Comparison of ENCODE assay signal across 17 cellular contexts in the genomic region with DNA sequence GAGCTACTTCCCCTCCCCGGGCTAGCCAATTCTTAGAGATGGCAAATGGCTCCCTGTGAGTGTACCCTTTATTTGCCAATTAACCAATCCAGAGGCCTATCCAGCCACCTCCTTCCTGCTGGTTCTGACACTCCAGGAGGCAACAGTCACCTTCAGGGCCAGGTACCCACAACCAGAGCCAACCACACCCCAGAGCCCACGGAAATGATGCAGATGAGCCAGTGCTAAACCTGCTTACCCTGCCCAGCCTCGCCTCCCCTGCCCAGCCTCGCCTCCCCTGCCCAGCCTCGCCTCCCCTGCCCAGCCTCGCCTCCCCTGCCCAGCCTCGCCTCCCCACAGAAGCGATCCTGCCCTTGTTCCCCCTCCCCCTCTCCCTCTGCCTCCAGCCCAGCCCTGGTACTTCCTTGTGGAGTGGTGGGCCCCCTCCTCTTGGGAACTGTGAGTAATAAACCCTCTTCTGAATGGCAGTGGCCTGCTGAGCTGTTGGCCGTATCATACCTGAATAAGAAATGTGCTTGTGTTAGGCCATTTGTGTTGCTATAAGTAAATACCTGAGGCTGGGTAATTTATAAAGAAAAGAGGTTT.
DNase-seq lines count a peak whose midpoint lies in the region; ATAC-seq and TF ChIP-seq lines count a peak whose summit lies in the region.
"Had no signal": no experiment of that assay in that cellular context is flagged by ENCODE, and none has a peak within 500 bp of the region (broad histone marks: within the 10 kb centered on the region; RNA-seq: fewer than 3 reads in every experiment).

No MANE protein-coding gene starts in this region.

- in situ Hi-C loops in gastrocnemius medialis (cut with MboI; ENCODE audit: low sequenced_read_pairs in 4 of 4) = no loop called here

- no peak for ATAC-seq in Right ventricle myocardium superior (ENCODE audit: poor library complexity)
- peak; percentile 89 for ATAC-seq in esophagus mucosa
- ATAC-seq in gastrocnemius medialis = no peak

- intact Hi-C loops in cardiac septum (cut with DNase I) = loop anchor here (5.0 kb wide), 1 partner anchor 209 kb away; a partner anchor contains a TSS
- intact Hi-C loops in Right ventricle myocardium superior (cut with DNase I) = no loop called here
- intact Hi-C loops in tibial artery (cut with DNase I; ENCODE audit: low total_unique reads) = no loop called here
- intact Hi-C loops in gastrocnemius medialis (cut with DNase I; ENCODE audit: low total_unique reads) = no loop called here

- peaks cover 4% of the 10 kb centered on the region for H3K27me3 Mint-ChIP-seq in nephron progenitor cell (ENCODE audit: low read depth, poor library complexity)
- H3K27me3 Mint-ChIP-seq: CD4-positive, CD25-positive, alpha-beta regulatory T cell had no signal

- H3K9me3 ChIP-seq in tibial artery (no peaks in the 10 kb centered on the region), gastrocnemius medialis (no peaks in the 10 kb centered on the region)
- H3K9me3 ChIP-seq: Caco-2 had no signal

- peak overlapping the region; percentile 89 for H3K27ac Mint-ChIP-seq in nephron progenitor cell
- H3K27ac Mint-ChIP-seq: B cell had no signal

- TF ChIP-seq POLR2A in gastrocnemius medialis (IDR thresholded peaks at IDR 0.05) = no peak

- peaks cover 41% of the 10 kb centered on the region for H3K4me1 Mint-ChIP-seq in nephron progenitor cell
- H3K4me1 Mint-ChIP-seq: B cell; CD4-positive, CD25-positive, alpha-beta regulatory T cell had no signal

- H3K4me3 ChIP-seq in tibial artery (no peak overlapping the region), gastrocnemius medialis (no peak overlapping the region)
- H3K4me3 ChIP-seq: GM23248 had no signal

- peaks cover 0 to 13% (median 1%) of the 10 kb centered on the region in 4 donors for H3K4me1 ChIP-seq in tibial artery
- H3K4me1 ChIP-seq in gastrocnemius medialis = no peaks in the 10 kb centered on the region
- H3K4me1 ChIP-seq: Caco-2 had no signal

- H3K36me3 ChIP-seq in tibial artery = no peaks in the 10 kb centered on the region
- H3K36me3 ChIP-seq in gastrocnemius medialis = no peaks in the 10 kb centered on the region

- H3K9me3 Mint-ChIP-seq in nephron progenitor cell = no peaks in the 10 kb centered on the region
- H3K9me3 Mint-ChIP-seq: CD4-positive, CD25-positive, alpha-beta regulatory T cell had no signal

- H3K27ac ChIP-seq in tibial artery = no peak overlapping the region
- H3K27ac ChIP-seq in gastrocnemius medialis = no peak overlapping the region
- H3K27ac ChIP-seq: GM23248 had no signal

- peaks cover 38% of the 10 kb centered on the region for H3K36me3 Mint-ChIP-seq in nephron progenitor cell (ENCODE audit: low read depth)
- H3K36me3 Mint-ChIP-seq: CD4-positive, CD25-positive, alpha-beta regulatory T cell had no signal

- H3K27me3 ChIP-seq in tibial artery (no peaks in the 10 kb centered on the region), gastrocnemius medialis (no peaks in the 10 kb centered on the region)

- DNase-seq in cardiac septum (ENCODE audit: low spot score) = peak; percentile 69
- no peak for DNase-seq in Right ventricle myocardium superior
- DNase-seq in nephron progenitor cell = no peak
- no peak for DNase-seq in tibial artery
- no peak for DNase-seq in SIG-M5 (lab: John Stamatoyannopoulos, UW)
- no peak for DNase-seq in gastrocnemius medialis
- DNase-seq in HT-29 (ENCODE audit: low spot score) = no peak
- DNase-seq: Caco-2; CD4-positive, CD25-positive, alpha-beta regulatory T cell; GDM1; GM23248; NCI-H1092 treated with DMSO at 0.1 percent for 48 hours; NCI-H187; NCI-H2107; NCI-H510A had no signal

- no peak overlapping the region for H3K4me3 Mint-ChIP-seq in nephron progenitor cell
- H3K4me3 Mint-ChIP-seq: B cell; CD4-positive, CD25-positive, alpha-beta regulatory T cell had no signal

- no peak for TF ChIP-seq CTCF in nephron progenitor cell (IDR thresholded peaks at IDR 0.05)
- no peak for TF ChIP-seq CTCF in tibial artery (IDR thresholded peaks at IDR 0.05)
- no peak for TF ChIP-seq CTCF in gastrocnemius medialis (IDR thresholded peaks at IDR 0.05 in 4 of 5, conservative IDR thresholded peaks at IDR 0.05 in 1 of 5)
